In genomic region chr19:54317108-54317964, GRCh38 we compare ENCODE assay signal across 1 cellular context.
A peak's percentile ranks its signal among the peaks of the same experiment; 100 is the strongest.
TF ChIP-seq lines count a peak whose summit lies in the region.

No MANE protein-coding gene starts in this region.

TF ChIP-seq in WTC11, 78 proteins besides CTCF, POLR2A, EP300 and RAD21 (continued from another document):
- TF ChIP-seq ZNF532 (CRISPR knock-in tag; IDR thresholded peaks at IDR 0.05; ENCODE audit: borderline replicate concordance) (0 out of 2 replicates have a peak, but pooled peaks have one; percentile 70), FOXP1 (CRISPR knock-in tag; IDR thresholded peaks at IDR 0.05; ENCODE audit: borderline replicate concordance) (0 out of 2 replicates have a peak, but pooled peaks have one; percentile 30), ZNF671 (CRISPR knock-in tag; IDR thresholded peaks at IDR 0.05) (peak; percentile 55; the same call in 1 of the 2 replicates), AR (CRISPR knock-in tag; IDR thresholded peaks at IDR 0.05) (peak; percentile 75; the same call in 1 of the 2 replicates), NFATC4 (CRISPR knock-in tag; IDR thresholded peaks at IDR 0.05) (peak; percentile 58; the same call in 1 of the 2 replicates), MAX (CRISPR knock-in tag; IDR thresholded peaks at IDR 0.05) (no peak), PRRX2 (CRISPR knock-in tag; IDR thresholded peaks at IDR 0.05) (0 out of 2 replicates have a peak, but pooled peaks have one; percentile 35)
- TF ChIP-seq, protein P1, sequence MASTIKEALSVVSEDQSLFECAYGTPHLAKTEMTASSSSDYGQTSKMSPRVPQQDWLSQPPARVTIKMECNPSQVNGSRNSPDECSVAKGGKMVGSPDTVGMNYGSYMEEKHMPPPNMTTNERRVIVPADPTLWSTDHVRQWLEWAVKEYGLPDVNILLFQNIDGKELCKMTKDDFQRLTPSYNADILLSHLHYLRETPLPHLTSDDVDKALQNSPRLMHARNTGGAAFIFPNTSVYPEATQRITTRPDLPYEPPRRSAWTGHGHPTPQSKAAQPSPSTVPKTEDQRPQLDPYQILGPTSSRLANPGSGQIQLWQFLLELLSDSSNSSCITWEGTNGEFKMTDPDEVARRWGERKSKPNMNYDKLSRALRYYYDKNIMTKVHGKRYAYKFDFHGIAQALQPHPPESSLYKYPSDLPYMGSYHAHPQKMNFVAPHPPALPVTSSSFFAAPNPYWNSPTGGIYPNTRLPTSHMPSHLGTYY (CRISPR knock-in tag; IDR thresholded peaks at IDR 0.05), result peak; percentile 88; the same call in 1 of the 2 replicates
- TF ChIP-seq, protein P2, sequence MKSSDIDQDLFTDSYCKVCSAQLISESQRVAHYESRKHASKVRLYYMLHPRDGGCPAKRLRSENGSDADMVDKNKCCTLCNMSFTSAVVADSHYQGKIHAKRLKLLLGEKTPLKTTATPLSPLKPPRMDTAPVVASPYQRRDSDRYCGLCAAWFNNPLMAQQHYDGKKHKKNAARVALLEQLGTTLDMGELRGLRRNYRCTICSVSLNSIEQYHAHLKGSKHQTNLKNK (CRISPR knock-in tag; IDR thresholded peaks at IDR 0.05), result no peak
- TF ChIP-seq, protein P3, sequence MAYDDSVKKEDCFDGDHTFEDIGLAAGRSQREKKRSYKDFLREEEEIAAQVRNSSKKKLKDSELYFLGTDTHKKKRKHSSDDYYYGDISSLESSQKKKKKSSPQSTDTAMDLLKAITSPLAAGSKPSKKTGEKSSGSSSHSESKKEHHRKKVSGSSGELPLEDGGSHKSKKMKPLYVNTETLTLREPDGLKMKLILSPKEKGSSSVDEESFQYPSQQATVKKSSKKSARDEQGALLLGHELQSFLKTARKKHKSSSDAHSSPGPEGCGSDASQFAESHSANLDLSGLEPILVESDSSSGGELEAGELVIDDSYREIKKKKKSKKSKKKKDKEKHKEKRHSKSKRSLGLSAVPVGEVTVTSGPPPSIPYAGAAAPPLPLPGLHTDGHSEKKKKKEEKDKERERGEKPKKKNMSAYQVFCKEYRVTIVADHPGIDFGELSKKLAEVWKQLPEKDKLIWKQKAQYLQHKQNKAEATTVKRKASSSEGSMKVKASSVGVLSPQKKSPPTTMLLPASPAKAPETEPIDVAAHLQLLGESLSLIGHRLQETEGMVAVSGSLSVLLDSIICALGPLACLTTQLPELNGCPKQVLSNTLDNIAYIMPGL (CRISPR knock-in tag; IDR thresholded peaks at IDR 0.05), result no peak
TF ChIP-seq in WTC11: peak in this region for 8.
